Comparison of ENCODE assay signal across 16 cellular contexts in the genomic region with DNA sequence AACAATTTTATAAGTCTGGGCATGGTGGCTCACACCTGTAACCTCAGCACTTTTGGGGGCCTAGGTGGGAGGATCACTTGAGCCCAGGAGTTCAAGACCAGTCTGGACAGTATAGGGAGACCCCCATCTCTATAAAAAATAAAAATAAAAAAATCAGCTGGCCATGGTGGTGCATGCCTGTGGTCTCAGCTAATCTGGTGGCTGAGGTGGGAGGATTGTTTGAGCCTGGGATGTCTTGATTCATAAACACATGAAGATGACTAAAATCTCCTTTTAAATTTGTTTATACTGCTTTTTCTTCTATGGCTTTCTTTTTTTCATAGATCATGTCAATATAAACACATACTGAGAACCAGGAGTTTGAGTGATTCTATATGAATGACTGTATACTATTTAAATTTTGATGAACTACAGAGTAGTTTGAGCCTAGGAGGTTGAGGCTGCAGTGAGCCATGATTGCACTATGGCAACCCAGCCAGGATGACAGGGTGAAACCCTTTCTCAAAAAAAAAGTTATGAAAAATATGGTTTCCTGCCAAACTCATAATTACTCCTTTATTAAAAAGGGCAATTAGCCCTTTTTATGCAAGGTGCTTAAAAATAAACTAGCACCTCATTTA.
"Had no signal": no experiment of that assay in that cellular context is flagged by ENCODE, and none has a peak within 500 bp of the region (broad histone marks: within the 10 kb centered on the region; RNA-seq: fewer than 3 reads in every experiment).

No MANE protein-coding gene starts in this region.

- FAIRE-seq: urothelium cell line had no signal

- H3K27me3 Mint-ChIP-seq: activated CD4-positive, alpha-beta T cell treated with anti-CD3 and anti-CD28 coated beads, Interleukin-2, amount 10 ng/mL, durations not matched to agents 24 days and 14 days; naive B cell had no signal

- H3K4me3 Mint-ChIP-seq: activated CD4-positive, alpha-beta T cell treated with anti-CD3 and anti-CD28 coated beads, Interleukin-2, amount 10 ng/mL, durations not matched to agents 24 days and 14 days; activated T-helper 1 cell treated with anti-CD3 and anti-CD28 coated beads, Interleukin-12 subunit alpha, Interleukin-12 subunit beta, Interleukin-2, Interleukin-4 antibody, amounts not matched to agents 30 ng/mL and 10 ng/mL and 1 ng/mL, durations not matched to agents 14 hours and 24 hours and 36 hours; naive B cell; neural progenitor cell had no signal

- DNase-seq: activated CD4-positive, alpha-beta T cell treated with anti-CD3 and anti-CD28 coated beads, Interleukin-2, amount 10 ng/mL, durations not matched to agents 24 days and 14 days; activated naive CD4-positive, alpha-beta T cell; body of pancreas; central memory CD4-positive, alpha-beta T cell; colonic mucosa; islet precursor cell; naive B cell; psoas muscle; right lobe of liver; SK-N-SH; spleen; thyroid gland had no signal

- ATAC-seq: right lobe of liver had no signal

- H3K4me3 ChIP-seq: body of pancreas, colonic mucosa, lung, neural progenitor cell, psoas muscle, right lobe of liver, spleen, thyroid gland had no signal

- H3K27ac Mint-ChIP-seq: activated CD4-positive, alpha-beta T cell treated with anti-CD3 and anti-CD28 coated beads, Interleukin-2, amount 10 ng/mL, durations not matched to agents 24 days and 14 days; activated T-helper 1 cell treated with anti-CD3 and anti-CD28 coated beads, Interleukin-12 subunit alpha, Interleukin-12 subunit beta, Interleukin-2, Interleukin-4 antibody, amounts not matched to agents 30 ng/mL and 10 ng/mL and 1 ng/mL, durations not matched to agents 14 hours and 24 hours and 36 hours; neural progenitor cell had no signal

- H3K4me1 Mint-ChIP-seq: neural progenitor cell had no signal
